Comparison of ENCODE assay signal across 13 cellular contexts in the genomic region with DNA sequence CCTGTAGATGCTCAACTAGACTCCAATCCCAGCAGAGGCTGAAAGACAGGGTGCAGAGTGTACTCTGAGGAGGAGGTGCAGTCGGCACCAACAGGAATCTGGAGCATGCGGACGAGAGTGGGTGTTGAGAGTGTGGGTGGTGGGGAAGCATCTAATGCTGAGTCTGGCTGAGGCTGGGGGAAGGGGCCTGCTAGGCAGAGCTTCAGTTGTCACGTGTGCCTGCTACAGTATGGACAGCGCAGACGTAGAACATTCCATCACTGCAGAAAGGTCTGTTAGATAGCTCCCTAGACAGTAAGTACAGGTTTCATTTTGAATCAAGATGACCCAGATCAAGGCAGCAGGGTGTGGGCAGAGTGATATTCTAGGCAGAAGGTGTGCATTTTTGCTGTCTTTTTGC. TPM values are rescaled to one million over a fixed set of nuclear protein-coding genes. Genes with fewer than 3 reads are reported as not detected.
DNase-seq lines count a peak whose midpoint lies in the region; ATAC-seq and TF ChIP-seq lines count a peak whose summit lies in the region.
"Had no signal": no experiment of that assay in that cellular context is flagged by ENCODE, and none has a peak within 500 bp of the region (broad histone marks: within the 10 kb centered on the region; RNA-seq: fewer than 3 reads in every experiment).

No MANE protein-coding gene starts in this region.

- no peak overlapping the region for H3K4me3 Mint-ChIP-seq in activated CD4-positive, alpha-beta T cell treated with anti-CD3 and anti-CD28 coated beads for 36 hours
- H3K4me3 Mint-ChIP-seq in activated T-cell treated with anti-CD3 and anti-CD28 coated beads, Interleukin-2, amount 50 U/mL, for 72 hours = peak overlapping the region; percentile 40 to 60
- H3K4me3 Mint-ChIP-seq: immature natural killer cell had no signal

- DNase-seq in activated CD4-positive, alpha-beta T cell treated with anti-CD3 and anti-CD28 coated beads for 36 hours = peak; percentile 53
- no peak for DNase-seq in activated CD4-positive, alpha-beta T cell treated with anti-CD3 and anti-CD28 coated beads, Interleukin-2, amount 50 U/mL, for 1 hour
- peak; percentile 30 to 38 for DNase-seq in activated T-cell treated with anti-CD3 and anti-CD28 coated beads, Interleukin-2, amount 50 U/mL, for 72 hours
- DNase-seq in psoas muscle = peak in 1 of 2 donors; percentile 19
- no peak for DNase-seq in hepatic stellate cell (ENCODE audit: low spot score)
- DNase-seq: 8988T, DMS79 treated with DMSO at 0.1 percent for 48 hours, immature natural killer cell had no signal

- H3K27ac ChIP-seq in psoas muscle = peak overlapping the region; percentile 90
- H3K27ac ChIP-seq: prostate gland had no signal

- H3K4me1 ChIP-seq in psoas muscle = peaks cover 87% of the 10 kb centered on the region

- H3K4me3 ChIP-seq in psoas muscle = no peak overlapping the region
- H3K4me3 ChIP-seq: prostate gland had no signal

- no peaks in the 10 kb centered on the region for H3K9me3 Mint-ChIP-seq in activated CD4-positive, alpha-beta T cell treated with anti-CD3 and anti-CD28 coated beads for 36 hours (ENCODE audit: low read depth)
- peaks cover 0 to 2% of the 10 kb centered on the region in 2 donors for H3K9me3 Mint-ChIP-seq in activated T-cell treated with anti-CD3 and anti-CD28 coated beads, Interleukin-2, amount 50 U/mL, for 72 hours
- H3K9me3 Mint-ChIP-seq: immature natural killer cell had no signal

- intact Hi-C loops in activated CD4-positive, alpha-beta T cell treated with anti-CD3 and anti-CD28 coated beads for 36 hours (cut with DNase I, micrococcal nuclease) = no loop called here
- intact Hi-C loops in psoas muscle (cut with DNase I) = no loop called here

- H3K9me3 ChIP-seq in psoas muscle = no peaks in the 10 kb centered on the region
- H3K9me3 ChIP-seq: prostate gland had no signal

- no peaks in the 10 kb centered on the region for H3K27me3 Mint-ChIP-seq in activated CD4-positive, alpha-beta T cell treated with anti-CD3 and anti-CD28 coated beads for 36 hours
- no peaks in the 10 kb centered on the region for H3K27me3 Mint-ChIP-seq in activated T-cell treated with anti-CD3 and anti-CD28 coated beads, Interleukin-2, amount 50 U/mL, for 72 hours (ENCODE audit: low read depth)

- TF ChIP-seq CTCF in psoas muscle (IDR thresholded peaks at IDR 0.05) = no peak

- peak; percentile 45 for ATAC-seq in activated CD4-positive, alpha-beta T cell treated with anti-CD3 and anti-CD28 coated beads for 36 hours
- ATAC-seq in GM21723 (IDR thresholded peaks at IDR 0.05; ENCODE audit: unreplicated experiment) = peak; percentile 52
- peak; percentile 44 to 54 for ATAC-seq in activated T-cell treated with anti-CD3 and anti-CD28 coated beads, Interleukin-2, amount 50 U/mL, for 72 hours (replicated peaks in 1 of 2)
- ATAC-seq in psoas muscle = no peak
- ATAC-seq in HG03520 (IDR thresholded peaks at IDR 0.05; ENCODE audit: unreplicated experiment) = no peak
- no peak for ATAC-seq in GM18907 (IDR thresholded peaks at IDR 0.05; ENCODE audit: unreplicated experiment)

- no peaks in the 10 kb centered on the region for H3K27me3 ChIP-seq in psoas muscle (ENCODE audit: insufficient read depth in 3 of 3, low read length in 2 of 3)

- peaks cover 0 to 12% of the 10 kb centered on the region in 2 donors for H3K36me3 ChIP-seq in psoas muscle (ENCODE audit: insufficient read depth in 1 of 2, low read depth in 1 of 2)
- H3K36me3 ChIP-seq: prostate gland had no signal

- 74 to 91% (median 78%) methylated on average over 6 of the region's 6 CpGs for WGBS in psoas muscle, 3 donors

- POLR2A ChIA-PET in activated CD4-positive, alpha-beta T cell treated with anti-CD3 and anti-CD28 coated beads for 36 hours (lab: Charles Lee) = no interaction called here

- peaks cover 67% of the 10 kb centered on the region for H3K4me1 Mint-ChIP-seq in activated CD4-positive, alpha-beta T cell treated with anti-CD3 and anti-CD28 coated beads for 36 hours
- H3K4me1 Mint-ChIP-seq in activated T-cell treated with anti-CD3 and anti-CD28 coated beads, Interleukin-2, amount 50 U/mL, for 72 hours (ENCODE audit: low read depth) = peaks cover 68% of the 10 kb centered on the region

- peaks cover 40% of the 10 kb centered on the region for H3K36me3 Mint-ChIP-seq in activated CD4-positive, alpha-beta T cell treated with anti-CD3 and anti-CD28 coated beads for 36 hours (ENCODE audit: low read depth)
- H3K36me3 Mint-ChIP-seq in activated T-cell treated with anti-CD3 and anti-CD28 coated beads, Interleukin-2, amount 50 U/mL, for 72 hours (ENCODE audit: insufficient read depth in 2 of 2) = peaks cover 17 to 30% of the 10 kb centered on the region in 2 donors

- H3K27ac Mint-ChIP-seq in activated CD4-positive, alpha-beta T cell treated with anti-CD3 and anti-CD28 coated beads for 36 hours = peak overlapping the region; percentile 49
- H3K27ac Mint-ChIP-seq in activated T-cell treated with anti-CD3 and anti-CD28 coated beads, Interleukin-2, amount 50 U/mL, for 72 hours = no peak overlapping the region

- CTCF ChIA-PET in activated CD4-positive, alpha-beta T cell treated with anti-CD3 and anti-CD28 coated beads for 36 hours (lab: Charles Lee) = interaction anchor here (0.6 to 1.2 kb wide), 2 partner anchors 28 to 1052 kb away, joined by 3 read pairs; no protein-coding TSS in a partner anchor

RNA-seq across cellular contexts. Expression of a gene that starts 23.1 kb away (rescaled TPM):
- 10 to 100 TPM; 30.3 to 31.2 TPM for total RNA-seq in activated CD4-positive, alpha-beta T cell treated with anti-CD3 and anti-CD28 coated beads for 36 hours
- total RNA-seq in activated T-cell treated with anti-CD3 and anti-CD28 coated beads, Interleukin-2, amount 50 U/mL, for 72 hours = 10 to 100 TPM; 34.0 to 35.3 TPM
- total RNA-seq in psoas muscle = 10 to 100 TPM; 19.6 to 40.5 (median 31.5) TPM
- polyA plus RNA-seq in psoas muscle = 10 to 100 TPM; 17.9 to 26.6 (median 20.4) TPM

RNA-seq across cellular contexts. Expression of a gene that starts 23.3 kb away (rescaled TPM):
- 10 to 100 TPM; 14.4 to 18.1 TPM for total RNA-seq in activated CD4-positive, alpha-beta T cell treated with anti-CD3 and anti-CD28 coated beads for 36 hours
- total RNA-seq in activated T-cell treated with anti-CD3 and anti-CD28 coated beads, Interleukin-2, amount 50 U/mL, for 72 hours = 10 to 100 TPM in 1 of 2 donors, 1 to 10 TPM in 1; 8.7 to 11.1 TPM
- 10 to 100 TPM in 3 of 4 donors, 1 to 10 TPM in 1; 9.0 to 16.2 (median 14.3) TPM for total RNA-seq in psoas muscle
- 10 to 100 TPM; 12.4 to 20.5 (median 15.7) TPM for polyA plus RNA-seq in psoas muscle

RNA-seq across cellular contexts. Expression of a gene that starts 57.1 kb away (rescaled TPM):
- not detected for total RNA-seq in activated CD4-positive, alpha-beta T cell treated with anti-CD3 and anti-CD28 coated beads for 36 hours
- not detected for total RNA-seq in activated T-cell treated with anti-CD3 and anti-CD28 coated beads, Interleukin-2, amount 50 U/mL, for 72 hours
- total RNA-seq in psoas muscle = not detected
- polyA plus RNA-seq in psoas muscle = not detected
- total RNA-seq: M059J had no signal
- polyA plus RNA-seq: immature natural killer cell had no signal

Comparison
In these comparisons a context has a peak if more than half of its experiments do, and no peak if none do; other contexts are left out.
1. DNase-seq: peak in activated CD4-positive, alpha-beta T cell treated with anti-CD3 and anti-CD28 coated beads for 36 hours (single experiment) and activated T-cell treated with anti-CD3 and anti-CD28 coated beads, Interleukin-2, amount 50 U/mL, for 72 hours (2 of 2); none in activated CD4-positive, alpha-beta T cell treated with anti-CD3 and anti-CD28 coated beads, Interleukin-2, amount 50 U/mL, for 1 hour (single experiment) and hepatic stellate cell (single experiment).
2. ATAC-seq: peak in activated CD4-positive, alpha-beta T cell treated with anti-CD3 and anti-CD28 coated beads for 36 hours (single experiment), GM21723 (single experiment) and activated T-cell treated with anti-CD3 and anti-CD28 coated beads, Interleukin-2, amount 50 U/mL, for 72 hours (2 of 2); none in psoas muscle (0 of 4), HG03520 (single experiment) and GM18907 (single experiment).